Comparison of ENCODE assay signal across 8 cellular contexts in genomic region chr2:20666364-20667150, GRCh38. TPM values are rescaled to one million over a fixed set of nuclear protein-coding genes. Genes with fewer than 3 reads are reported as not detected.
A peak's percentile ranks its signal among the peaks of the same experiment; 100 is the strongest.
DNase-seq lines count a peak whose midpoint lies in the region; ATAC-seq and TF ChIP-seq lines count a peak whose summit lies in the region.

TSS of gene GDF7 (plus strand) at chr2:20667144. CDS start at chr2:20667240, 96 bp downstream.

- TF ChIP-seq POLR2A in heart left ventricle (IDR thresholded peaks at IDR 0.05): no peak

- 0 to 1% (median 1%) methylated on average over 36 to 79 of the region's 80 CpGs for WGBS in heart left ventricle, 4 donors

- H3K4me3 ChIP-seq in CD4-positive, alpha-beta memory T cell (ENCODE audit: low read length in 2 of 2): peak within 1 kb of the TSS in 1 of 2 donors; percentile 38
- H3K4me3 ChIP-seq in heart left ventricle: peak within 1 kb of the TSS; percentile 26 to 65 (median 50)

- peak within 1 kb of the TSS; percentile 78 to 91 (median 86) for H3K4me3 Mint-ChIP-seq in CD4-positive, alpha-beta memory T cell
- H3K4me3 Mint-ChIP-seq in activated CD4-positive, alpha-beta memory T cell treated with anti-CD3 and anti-CD28 coated beads, Interleukin-2, amount 10 ng/mL, durations not matched to agents 7 days and 5 days: peak within 1 kb of the TSS; percentile 64

- peaks cover 38 to 50% of the 10 kb centered on the region in 2 donors for H3K27me3 Mint-ChIP-seq in CD4-positive, alpha-beta memory T cell
- H3K27me3 Mint-ChIP-seq in activated CD4-positive, alpha-beta memory T cell treated with anti-CD3 and anti-CD28 coated beads, Interleukin-2, amount 10 ng/mL, durations not matched to agents 7 days and 5 days: peaks cover 77% of the 10 kb centered on the region

- peak in 9 of 12 donors; percentile 13 to 53 (median 32) for TF ChIP-seq CTCF in heart left ventricle (IDR thresholded peaks at IDR 0.05)

- peaks cover 43% of the 10 kb centered on the region for H3K27me3 ChIP-seq in CD4-positive, alpha-beta memory T cell (ENCODE audit: insufficient read depth, low read length)
- H3K27me3 ChIP-seq in heart left ventricle: peaks cover 39 to 96% (median 83%) of the 10 kb centered on the region in 9 donors

- POLR2A ChIA-PET in CD4-positive, alpha-beta memory T cell (lab: Charles Lee; ENCODE audit: partially characterized antibody): interaction anchor here (1.1 to 1.7 kb wide), 2 partner anchors 9 to 15 kb away, joined by 3 to 9 read pairs; partner anchors contain the start of gene HS1BP3
- POLR2A ChIA-PET in activated CD4-positive, alpha-beta memory T cell treated with anti-CD3 and anti-CD28 coated beads, Interleukin-2, amount 10 ng/mL, durations not matched to agents 7 days and 5 days (lab: Charles Lee): interaction anchor here (1.1 to 2.1 kb wide), 5 partner anchors 10 to 156 kb away, joined by 3 to 11 read pairs (median 5); partner anchors contain the start of genes HS1BP3 and LDAH

- no peaks in the 10 kb centered on the region for H3K36me3 ChIP-seq in CD4-positive, alpha-beta memory T cell (ENCODE audit: insufficient read depth, low read length)
- H3K36me3 ChIP-seq in heart left ventricle: no peaks in the 10 kb centered on the region

- peaks cover 6 to 36% (median 18%) of the 10 kb centered on the region in 4 donors for H3K4me1 Mint-ChIP-seq in CD4-positive, alpha-beta memory T cell
- peaks cover 13% of the 10 kb centered on the region for H3K4me1 Mint-ChIP-seq in activated CD4-positive, alpha-beta memory T cell treated with anti-CD3 and anti-CD28 coated beads, Interleukin-2, amount 10 ng/mL, durations not matched to agents 7 days and 5 days

- in situ Hi-C loops in G401 (cut with HindIII; ENCODE audit: low sequenced_read_pairs): no loop called here

- DNase-seq in CD4-positive, alpha-beta memory T cell: peak in 1 of 5 donors; percentile 21
- no peak for DNase-seq in activated CD4-positive, alpha-beta memory T cell treated with anti-CD3 and anti-CD28 coated beads, Interleukin-2, amount 10 ng/mL, durations not matched to agents 7 days and 5 days
- DNase-seq in heart left ventricle (peak in 3 of 5 donors; percentile 55 to 63 (median 62)), pulmonary artery endothelial cell (ENCODE audit: low read depth, low spot score) (peak; percentile 26), G401 (ENCODE audit: low spot score) (no peak), NCI-H510A (lab: John Stamatoyannopoulos, UW) (no peak), retina (no peak)

- H3K9me3 Mint-ChIP-seq in CD4-positive, alpha-beta memory T cell: no peaks in the 10 kb centered on the region
- H3K9me3 Mint-ChIP-seq in activated CD4-positive, alpha-beta memory T cell treated with anti-CD3 and anti-CD28 coated beads, Interleukin-2, amount 10 ng/mL, durations not matched to agents 7 days and 5 days: no peaks in the 10 kb centered on the region

- H3K36me3 Mint-ChIP-seq in CD4-positive, alpha-beta memory T cell: no peaks in the 10 kb centered on the region
- H3K36me3 Mint-ChIP-seq in activated CD4-positive, alpha-beta memory T cell treated with anti-CD3 and anti-CD28 coated beads, Interleukin-2, amount 10 ng/mL, durations not matched to agents 7 days and 5 days (ENCODE audit: low read depth): no peaks in the 10 kb centered on the region

- no peaks in the 10 kb centered on the region for H3K9me3 ChIP-seq in CD4-positive, alpha-beta memory T cell (ENCODE audit: control insufficient read depth in 1 of 2, low read length in 2 of 2)
- no peaks in the 10 kb centered on the region for H3K9me3 ChIP-seq in heart left ventricle

- H3K27ac Mint-ChIP-seq in CD4-positive, alpha-beta memory T cell: peak within 1 kb of the TSS in 3 of 7 donors; percentile 40 to 87 (median 82)
- no peak within 1 kb of the TSS for H3K27ac Mint-ChIP-seq in activated CD4-positive, alpha-beta memory T cell treated with anti-CD3 and anti-CD28 coated beads, Interleukin-2, amount 10 ng/mL, durations not matched to agents 7 days and 5 days

- peaks cover 24% of the 10 kb centered on the region for H3K4me1 ChIP-seq in CD4-positive, alpha-beta memory T cell (ENCODE audit: insufficient read depth, low read length)
- H3K4me1 ChIP-seq in heart left ventricle: peaks cover 0 to 42% (median 15%) of the 10 kb centered on the region in 12 donors

- peak; percentile 37 for ATAC-seq in GM21825 (IDR thresholded peaks at IDR 0.05; ENCODE audit: unreplicated experiment)
- ATAC-seq in heart left ventricle: peak in 3 of 4 donors; percentile 35 to 69 (median 49)

- CTCF ChIA-PET in CD4-positive, alpha-beta memory T cell (lab: Charles Lee; ENCODE audit: partially characterized antibody): interaction anchor here (1.0 to 8.1 kb wide), 4 partner anchors 10 to 295 kb away, joined by 3 to 246 read pairs (median 3); no protein-coding TSS in a partner anchor
- CTCF ChIA-PET in activated CD4-positive, alpha-beta memory T cell treated with anti-CD3 and anti-CD28 coated beads, Interleukin-2, amount 10 ng/mL, durations not matched to agents 7 days and 5 days (lab: Charles Lee): interaction anchor here (0.7 to 1.3 kb wide), 4 partner anchors 10 to 297 kb away, joined by 3 to 4 read pairs (median 4); no protein-coding TSS in a partner anchor

- no peak within 1 kb of the TSS for H3K27ac ChIP-seq in CD4-positive, alpha-beta memory T cell (ENCODE audit: low read depth, low read length)
- peak within 1 kb of the TSS in 6 of 12 donors; percentile 17 to 52 (median 36) for H3K27ac ChIP-seq in heart left ventricle

- intact Hi-C loops in CD4-positive, alpha-beta memory T cell (cut with micrococcal nuclease): loop anchor here (1.0 kb wide), 1 partner anchor 297 kb away; no protein-coding TSS in a partner anchor
- intact Hi-C loops in heart left ventricle (cut with DNase I): loop anchor here in 6 of 10 donors (5.0 to 10.0 kb wide), 4 partner anchors 88 to 451 kb away; partner anchors contain the start of gene LDAH (in 1 of the 6)

RNA-seq across cellular contexts. Expression of gene GDF7, which starts in this region (rescaled TPM):
- total RNA-seq in CD4-positive, alpha-beta memory T cell: under 1 TPM; 0.19 to 0.26 TPM
- polyA plus RNA-seq in CD4-positive, alpha-beta memory T cell: under 1 TPM; 0.04 to 0.22 TPM
- total RNA-seq in activated CD4-positive, alpha-beta memory T cell treated with anti-CD3 and anti-CD28 coated beads, Interleukin-2, amount 10 ng/mL, durations not matched to agents 7 days and 5 days: not detected
- total RNA-seq in heart left ventricle (1 to 10 TPM in 2 of 9 donors, under 1 TPM in 7; 0.14 to 1.6 (median 0.56) TPM), pulmonary artery endothelial cell (11.1 and 42.0 TPM in 2 replicates)
- polyA plus RNA-seq in heart left ventricle: under 1 TPM; 0.22 to 0.30 TPM
- 0.37 and 1.2 TPM in 2 replicates for total RNA-seq in G401 (2014; rRNA removed; shearing (Covaris generic))

Comparison
In these comparisons a context has a peak if more than half of its experiments do, and no peak if none do; other contexts are left out.
1. DNase-seq: peak in heart left ventricle (3 of 5) and pulmonary artery endothelial cell (single experiment); none in activated CD4-positive, alpha-beta memory T cell treated with anti-CD3 and anti-CD28 coated beads, Interleukin-2, amount 10 ng/mL, durations not matched to agents 7 days and 5 days (single experiment), G401 (single experiment), NCI-H510A (single experiment) and retina (single experiment).